In the genomic region with DNA sequence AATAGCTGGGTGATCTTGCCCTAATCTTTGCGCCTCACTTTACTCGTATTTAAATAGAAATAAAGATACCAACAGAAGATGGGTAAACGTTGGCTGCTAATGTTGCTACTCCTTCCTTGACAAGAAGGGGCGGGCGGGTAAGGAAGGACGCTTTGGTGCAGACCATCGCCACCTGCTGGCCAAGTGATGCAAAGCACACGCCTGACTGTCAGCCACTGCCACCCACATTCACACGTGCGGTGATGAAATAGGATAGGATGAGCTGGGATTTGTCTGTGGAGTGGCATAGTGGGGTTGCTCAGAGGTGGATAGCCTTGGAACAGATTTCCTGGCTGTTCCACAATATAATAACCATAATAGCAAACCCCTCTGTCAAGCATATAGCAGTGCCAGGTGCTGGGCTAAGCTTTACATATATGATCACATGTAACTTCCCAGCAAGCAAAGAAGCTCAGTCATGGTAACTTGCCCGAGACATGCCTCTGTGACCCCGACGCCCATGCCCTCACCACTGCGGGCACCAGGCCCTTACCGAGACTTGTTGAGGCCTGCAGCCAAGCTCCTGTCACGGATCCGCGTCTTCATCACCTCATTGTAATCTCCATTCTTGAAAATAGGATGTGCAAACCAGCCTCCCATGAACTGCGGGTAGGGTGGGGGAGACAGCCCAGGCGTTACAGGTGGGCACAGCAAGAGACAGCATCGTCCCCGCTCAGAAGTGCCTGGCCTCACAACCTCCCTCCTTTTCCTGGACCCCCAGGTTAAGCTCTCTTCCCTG, we compare ENCODE assay signal across 8 cellular contexts. TPM values are rescaled to one million over a fixed set of nuclear protein-coding genes. Genes with fewer than 3 reads are reported as not detected.
A peak's percentile ranks its signal among the peaks of the same experiment; 100 is the strongest.
DNase-seq lines count a peak whose midpoint lies in the region; TF ChIP-seq lines count a peak whose summit lies in the region.

No MANE protein-coding gene starts in this region.

- peaks cover 1% of the 10 kb centered on the region for H3K36me3 Mint-ChIP-seq in activated naive CD4-positive, alpha-beta T cell treated with anti-CD3 and anti-CD28 coated beads for 36 hours (ENCODE audit: low read depth)
- H3K36me3 Mint-ChIP-seq in glutamatergic neuron (ENCODE audit: unreplicated experiment): peaks cover 4% of the 10 kb centered on the region
- H3K36me3 Mint-ChIP-seq in progenitor cell of endocrine pancreas (ENCODE audit: insufficient read depth): peaks cover 1% of the 10 kb centered on the region

- H3K27me3 Mint-ChIP-seq in activated naive CD4-positive, alpha-beta T cell treated with anti-CD3 and anti-CD28 coated beads for 36 hours (ENCODE audit: low read depth): no peaks in the 10 kb centered on the region
- peaks cover 2% of the 10 kb centered on the region for H3K27me3 Mint-ChIP-seq in glutamatergic neuron (ENCODE audit: unreplicated experiment)
- no peaks in the 10 kb centered on the region for H3K27me3 Mint-ChIP-seq in progenitor cell of endocrine pancreas

- H3K27ac ChIP-seq in HEK293 (ENCODE audit: extremely low read depth, low read depth, low read length) (no peak overlapping the region), uterus (no peak overlapping the region)

- H3K9me3 ChIP-seq in HEK293 (ENCODE audit: control insufficient read depth, insufficient read depth, low read depth, low read length) (no peaks in the 10 kb centered on the region), uterus (no peaks in the 10 kb centered on the region)

- no peak overlapping the region for H3K27ac Mint-ChIP-seq in activated naive CD4-positive, alpha-beta T cell treated with anti-CD3 and anti-CD28 coated beads for 36 hours
- H3K27ac Mint-ChIP-seq in glutamatergic neuron (ENCODE audit: unreplicated experiment) (no peak overlapping the region), progenitor cell of endocrine pancreas (no peak overlapping the region)

- H3K27me3 ChIP-seq in uterus: no peaks in the 10 kb centered on the region

- peaks cover 15% of the 10 kb centered on the region for H3K4me1 Mint-ChIP-seq in activated naive CD4-positive, alpha-beta T cell treated with anti-CD3 and anti-CD28 coated beads for 36 hours (ENCODE audit: low read depth)
- H3K4me1 Mint-ChIP-seq in glutamatergic neuron (ENCODE audit: low read depth, unreplicated experiment): no peaks in the 10 kb centered on the region
- H3K4me1 Mint-ChIP-seq in progenitor cell of endocrine pancreas (ENCODE audit: low read depth): peaks cover 2% of the 10 kb centered on the region

- no peaks in the 10 kb centered on the region for H3K36me3 ChIP-seq in HEK293 (ENCODE audit: control insufficient read depth in 2 of 2, insufficient read depth in 1 of 2, low read length in 2 of 2)
- no peaks in the 10 kb centered on the region for H3K36me3 ChIP-seq in uterus

- DNase-seq in GM04503 (ENCODE audit: low read depth): peak; percentile 35
- DNase-seq in NAMALWA (ENCODE audit: low spot score): peak; percentile 88
- peak; percentile 67 for DNase-seq in SKM-1 treated with dmso at 0.1 percent for 144 hours (lab: John Stamatoyannopoulos, UW; ENCODE audit: unreplicated experiment)
- peak; percentile 91 for DNase-seq in activated naive CD4-positive, alpha-beta T cell treated with anti-CD3 and anti-CD28 coated beads for 36 hours
- peak; percentile 84 for DNase-seq in glutamatergic neuron
- DNase-seq in progenitor cell of endocrine pancreas (ENCODE audit: low spot score, unreplicated experiment): peak; percentile 51
- peak; percentile 42 to 51 for DNase-seq in uterus

- TF ChIP-seq POLR2A in uterus (IDR thresholded peaks at IDR 0.05): no peak

- intact Hi-C loops in activated naive CD4-positive, alpha-beta T cell treated with anti-CD3 and anti-CD28 coated beads for 36 hours (cut with micrococcal nuclease): loop anchor here (1.0 to 5.0 kb wide), 5 partner anchors 18 to 810 kb away; a partner anchor contains a TSS
- intact Hi-C loops in uterus (cut with DNase I; ENCODE audit: low total_unique reads): no loop called here

- no peaks in the 10 kb centered on the region for H3K4me1 ChIP-seq in HEK293 (ENCODE audit: control insufficient read depth, insufficient read depth, low read length)
- H3K4me1 ChIP-seq in uterus: no peaks in the 10 kb centered on the region

- H3K9me3 Mint-ChIP-seq in activated naive CD4-positive, alpha-beta T cell treated with anti-CD3 and anti-CD28 coated beads for 36 hours: peaks cover 14% of the 10 kb centered on the region
- H3K9me3 Mint-ChIP-seq in glutamatergic neuron (ENCODE audit: unreplicated experiment): peaks cover 2% of the 10 kb centered on the region
- H3K9me3 Mint-ChIP-seq in progenitor cell of endocrine pancreas (ENCODE audit: low read depth): peaks cover 3% of the 10 kb centered on the region

- CTCF ChIA-PET in HEK293 (lab: Yijun Ruan, JAX): interaction anchor here (0.5 to 3.4 kb wide), 38 partner anchors 9 to 1254 kb away, joined by 3 to 47 read pairs (median 4); no protein-coding TSS in a partner anchor
- CTCF ChIA-PET in activated naive CD4-positive, alpha-beta T cell treated with anti-CD3 and anti-CD28 coated beads for 36 hours (lab: Charles Lee): interaction anchor here (0.5 to 5.4 kb wide), 42 partner anchors 10 to 842 kb away, joined by 3 to 63 read pairs (median 6); a partner anchor contains a TSS

- TF ChIP-seq CTCF in HEK293 (tag by site-specific recombination; IDR thresholded peaks at IDR 0.05) (peak; percentile 74), glutamatergic neuron (IDR thresholded peaks at IDR 0.05; ENCODE audit: partially characterized antibody, unreplicated experiment) (peak; percentile 87), progenitor cell of endocrine pancreas (IDR thresholded peaks at IDR 0.05; ENCODE audit: unreplicated experiment) (peak; percentile 87), uterus (IDR thresholded peaks at IDR 0.05) (peak; percentile 56 to 74 (median 62))

- H3K4me3 ChIP-seq in HEK293 (ENCODE audit: low read depth, low read length) (no peak overlapping the region), uterus (no peak overlapping the region)

- no peak overlapping the region for H3K4me3 Mint-ChIP-seq in activated naive CD4-positive, alpha-beta T cell treated with anti-CD3 and anti-CD28 coated beads for 36 hours
- H3K4me3 Mint-ChIP-seq in glutamatergic neuron (ENCODE audit: unreplicated experiment) (no peak overlapping the region), progenitor cell of endocrine pancreas (ENCODE audit: low read depth) (no peak overlapping the region)

- POLR2A ChIA-PET in HEK293 (lab: Yijun Ruan, JAX): interaction anchor here (0.5 to 1.6 kb wide), 4 partner anchors 53 to 106 kb away, joined by 3 to 4 read pairs (median 3); a partner anchor contains a TSS

TF ChIP-seq in HEK293, 187 proteins besides CTCF, POLR2A, EP300 and RAD21 (continues in another document):
- no peak for TF ChIP-seq ZNF768 (tag by site-specific recombination; IDR thresholded peaks at IDR 0.05)
- no peak for TF ChIP-seq ZBTB48 (tag by site-specific recombination; IDR thresholded peaks at IDR 0.05)
- TF ChIP-seq, protein P1, sequence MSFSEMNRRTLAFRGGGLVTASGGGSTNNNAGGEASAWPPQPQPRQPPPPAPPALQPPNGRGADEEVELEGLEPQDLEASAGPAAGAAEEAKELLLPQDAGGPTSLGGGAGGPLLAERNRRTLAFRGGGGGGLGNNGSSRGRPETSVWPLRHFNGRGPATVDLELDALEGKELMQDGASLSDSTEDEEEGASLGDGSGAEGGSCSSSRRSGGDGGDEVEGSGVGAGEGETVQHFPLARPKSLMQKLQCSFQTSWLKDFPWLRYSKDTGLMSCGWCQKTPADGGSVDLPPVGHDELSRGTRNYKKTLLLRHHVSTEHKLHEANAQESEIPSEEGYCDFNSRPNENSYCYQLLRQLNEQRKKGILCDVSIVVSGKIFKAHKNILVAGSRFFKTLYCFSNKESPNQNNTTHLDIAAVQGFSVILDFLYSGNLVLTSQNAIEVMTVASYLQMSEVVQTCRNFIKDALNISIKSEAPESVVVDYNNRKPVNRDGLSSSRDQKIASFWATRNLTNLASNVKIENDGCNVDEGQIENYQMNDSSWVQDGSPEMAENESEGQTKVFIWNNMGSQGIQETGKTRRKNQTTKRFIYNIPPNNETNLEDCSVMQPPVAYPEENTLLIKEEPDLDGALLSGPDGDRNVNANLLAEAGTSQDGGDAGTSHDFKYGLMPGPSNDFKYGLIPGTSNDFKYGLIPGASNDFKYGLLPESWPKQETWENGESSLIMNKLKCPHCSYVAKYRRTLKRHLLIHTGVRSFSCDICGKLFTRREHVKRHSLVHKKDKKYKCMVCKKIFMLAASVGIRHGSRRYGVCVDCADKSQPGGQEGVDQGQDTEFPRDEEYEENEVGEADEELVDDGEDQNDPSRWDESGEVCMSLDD (tag by site-specific recombination; IDR thresholded peaks at IDR 0.05): no peak
- TF ChIP-seq ZNF132 (tag by site-specific recombination; IDR thresholded peaks at IDR 0.05; ENCODE audit: borderline replicate concordance): no peak
- TF ChIP-seq, protein P2, sequence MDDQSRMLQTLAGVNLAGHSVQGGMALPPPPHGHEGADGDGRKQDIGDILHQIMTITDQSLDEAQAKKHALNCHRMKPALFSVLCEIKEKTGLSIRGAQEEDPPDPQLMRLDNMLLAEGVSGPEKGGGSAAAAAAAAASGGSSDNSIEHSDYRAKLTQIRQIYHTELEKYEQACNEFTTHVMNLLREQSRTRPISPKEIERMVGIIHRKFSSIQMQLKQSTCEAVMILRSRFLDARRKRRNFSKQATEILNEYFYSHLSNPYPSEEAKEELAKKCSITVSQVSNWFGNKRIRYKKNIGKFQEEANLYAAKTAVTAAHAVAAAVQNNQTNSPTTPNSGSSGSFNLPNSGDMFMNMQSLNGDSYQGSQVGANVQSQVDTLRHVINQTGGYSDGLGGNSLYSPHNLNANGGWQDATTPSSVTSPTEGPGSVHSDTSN (CRISPR knock-in tag; IDR thresholded peaks at IDR 0.05): no peak

RNA-seq across cellular contexts. Expression of a gene that starts 39.3 kb away (rescaled TPM):
- total RNA-seq in activated naive CD4-positive, alpha-beta T cell treated with anti-CD3 and anti-CD28 coated beads for 36 hours: under 1 TPM; 0.05 to 0.07 TPM
- total RNA-seq in glutamatergic neuron (ENCODE audit: unreplicated experiment): not detected
- 0.19 TPM in 1 of 2 replicates, not detected in the other for total RNA-seq in progenitor cell of endocrine pancreas
- total RNA-seq in uterus: under 1 TPM in 1 of 4 donors, not detected in 3; 0.07 TPM

RNA-seq across cellular contexts. Expression of a gene that starts 56.0 kb away (rescaled TPM):
- total RNA-seq in activated naive CD4-positive, alpha-beta T cell treated with anti-CD3 and anti-CD28 coated beads for 36 hours: 100 to 1,000 TPM; 100 to 105 TPM
- total RNA-seq in glutamatergic neuron (ENCODE audit: unreplicated experiment): 134 TPM
- total RNA-seq in progenitor cell of endocrine pancreas: 140 and 143 TPM in 2 replicates
- total RNA-seq in uterus: 100 to 1,000 TPM in 2 of 4 donors, 10 to 100 TPM in 2; 24.7 to 116 (median 71.4) TPM

Comparison
In these comparisons a context has a peak if more than half of its experiments do, and no peak if none do; other contexts are left out.
1. DNase-seq: peak in every context shown above with its lines; median percentile 91 in activated naive CD4-positive, alpha-beta T cell treated with anti-CD3 and anti-CD28 coated beads for 36 hours; 88 in NAMALWA; 84 in glutamatergic neuron; 67 in SKM-1 treated with dmso at 0.1 percent for 144 hours; 51 in progenitor cell of endocrine pancreas; 46 in uterus; 35 in GM04503.